Comparison of ENCODE assay signal across 27 cellular contexts in the genomic region with DNA sequence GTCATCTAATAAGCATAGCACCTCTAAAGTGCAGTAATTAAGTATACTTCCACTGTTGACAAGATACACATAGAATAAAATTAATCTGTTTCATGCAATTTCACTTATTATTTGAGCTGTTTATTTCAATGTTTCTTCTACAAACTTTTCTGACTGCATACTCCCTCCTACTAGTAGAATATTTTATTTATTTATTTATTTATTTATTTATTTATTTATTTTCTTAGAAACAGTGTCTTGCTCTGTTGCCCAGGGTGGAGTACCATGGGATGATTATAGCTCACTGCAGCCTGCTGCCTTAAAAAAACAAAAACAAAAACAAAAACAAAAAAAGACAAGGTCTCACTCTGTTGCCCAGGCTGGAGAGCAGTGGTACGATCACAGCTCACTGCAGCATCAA.
"Had no signal": no experiment of that assay in that cellular context is flagged by ENCODE, and none has a peak within 500 bp of the region (broad histone marks: within the 10 kb centered on the region; RNA-seq: fewer than 3 reads in every experiment).

No MANE protein-coding gene starts in this region.

- H3K4me2 ChIP-seq: hepatocyte had no signal

- H3K27ac ChIP-seq: colonic mucosa, coronary artery, dorsolateral prefrontal cortex, epithelial cell of prostate, esophagus muscularis mucosa, esophagus squamous epithelium, foreskin keratinocyte, gastrocnemius medialis, gastroesophageal sphincter, heart left ventricle, heart right ventricle, hepatocyte had no signal

- H3K4me3 ChIP-seq: colonic mucosa, coronary artery, dorsolateral prefrontal cortex, esophagus muscularis mucosa, esophagus squamous epithelium, gastrocnemius medialis, gastroesophageal sphincter, heart left ventricle, heart right ventricle, hepatocyte had no signal

- H3K36me3 ChIP-seq: colonic mucosa, esophagus muscularis mucosa, esophagus squamous epithelium, gastrocnemius medialis, gastroesophageal sphincter, heart left ventricle, heart right ventricle had no signal

- DNase-seq: colonic mucosa; cortex of kidney; dermis blood vessel endothelial cell; dorsolateral prefrontal cortex; effector CD4-positive, alpha-beta T cell; effector CD8-positive, alpha-beta T cell; effector memory CD4-positive, alpha-beta T cell; effector memory CD8-positive, alpha-beta T cell; endodermal cell; esophagus squamous epithelium; foreskin fibroblast; foreskin keratinocyte; foreskin melanocyte; gastrocnemius medialis; glutamatergic neuron; head of caudate nucleus; heart left ventricle; heart right ventricle had no signal

- ATAC-seq: effector memory CD8-positive, alpha-beta T cell; esophagus mucosa; foreskin keratinocyte; gastrocnemius medialis; gastroesophageal sphincter; heart left ventricle; heart right ventricle had no signal

- H3K9me3 ChIP-seq: colonic mucosa, esophagus muscularis mucosa, esophagus squamous epithelium, gastrocnemius medialis, gastroesophageal sphincter had no signal

- FAIRE-seq: colon, endometrium, endothelial cell of umbilical vein had no signal

- H3K4me1 ChIP-seq: colonic mucosa, esophagus muscularis mucosa, foreskin keratinocyte, gastrocnemius medialis, gastroesophageal sphincter, heart left ventricle had no signal
